Comparison of ENCODE assay signal across 1 cellular context in genomic region chr1:37549341-37549740, GRCh38.
TF ChIP-seq lines count a peak whose summit lies in the region.

No MANE protein-coding gene starts in this region.

TF ChIP-seq in endothelial cell of umbilical vein, 7 proteins besides CTCF, POLR2A, EP300 and RAD21:
- TF ChIP-seq POLR2AphosphoS5 (IDR thresholded peaks at IDR 0.05; ENCODE audit: insufficient read depth, low read depth, low read length) (no peak), JUN (IDR thresholded peaks at IDR 0.05; ENCODE audit: borderline replicate concordance, insufficient read depth, insufficient read length, low read depth) (no peak), GATA2 (IDR thresholded peaks at IDR 0.05; ENCODE audit: insufficient read depth, insufficient read length, low read depth, low read length) (no peak), EZH2 (IDR thresholded peaks at IDR 0.05; ENCODE audit: borderline replicate concordance, low read depth, low read length, severe bottlenecking) (no peak), MYC (IDR thresholded peaks at IDR 0.05; ENCODE audit: low read depth, low read length) (no peak), FOS (IDR thresholded peaks at IDR 0.05; ENCODE audit: borderline replicate concordance, insufficient read depth, low read length) (no peak), MAX (IDR thresholded peaks at IDR 0.05; ENCODE audit: insufficient read depth, insufficient read length) (no peak)
